Comparison of ENCODE assay signal across 12 cellular contexts in genomic region chr16:88779406-88780099, GRCh38. TPM values are rescaled to one million over a fixed set of nuclear protein-coding genes. Genes with fewer than 3 reads are reported as not detected.
DNase-seq lines count a peak whose midpoint lies in the region; ATAC-seq and TF ChIP-seq lines count a peak whose summit lies in the region.
"Had no signal": no experiment of that assay in that cellular context is flagged by ENCODE, and none has a peak within 500 bp of the region (broad histone marks: within the 10 kb centered on the region; RNA-seq: fewer than 3 reads in every experiment).

No MANE protein-coding gene starts in this region.

- TF ChIP-seq EP300 in sigmoid colon (IDR thresholded peaks at IDR 0.05): no peak

- H3K4me1 ChIP-seq in esophagus squamous epithelium: peaks cover 53 to 86% (median 67%) of the 10 kb centered on the region in 3 donors
- H3K4me1 ChIP-seq in sigmoid colon: peaks cover 0 to 96% (median 94%) of the 10 kb centered on the region in 4 donors

- TF ChIP-seq CTCF in esophagus squamous epithelium (IDR thresholded peaks at IDR 0.05): no peak
- no peak for TF ChIP-seq CTCF in sigmoid colon (IDR thresholded peaks at IDR 0.05)

- intact Hi-C loops in esophagus squamous epithelium (cut with DNase I) (no loop called here), sigmoid colon (cut with DNase I) (loop anchor here (10.0 kb wide), 1 partner anchor 925 kb away; no protein-coding TSS in a partner anchor)

- WGBS in esophagus squamous epithelium, 2 donors: 55 to 80% methylated on average over 3 to 5 of the region's 32 CpGs
- WGBS in sigmoid colon, 2 donors: 66 to 81% methylated on average over 32 of the region's 32 CpGs

- peak overlapping the region; percentile 79; the same call in 1 of the 2 replicates for H3K27ac ChIP-seq in SK-N-MC
- peak overlapping the region; percentile 29 to 98 (median 94) for H3K27ac ChIP-seq in esophagus squamous epithelium
- H3K27ac ChIP-seq in sigmoid colon: peak overlapping the region; percentile 89 to 100 (median 96)

- H3K36me3 ChIP-seq in SK-N-MC (ENCODE audit: insufficient read depth, low read length): no peaks in the 10 kb centered on the region
- H3K36me3 ChIP-seq in esophagus squamous epithelium: peaks cover 0 to 21% (median 0%) of the 10 kb centered on the region in 3 donors
- H3K36me3 ChIP-seq in sigmoid colon: no peaks in the 10 kb centered on the region

- no peak for TF ChIP-seq POLR2A in esophagus squamous epithelium (IDR thresholded peaks at IDR 0.05)
- TF ChIP-seq POLR2A in sigmoid colon (IDR thresholded peaks at IDR 0.05): no peak

- DNase-seq in D341Med (ENCODE audit: low spot score) (peak; percentile 58), SK-N-MC (ENCODE audit: low read depth, low spot score) (no peak), esophagus squamous epithelium (lab: John Stamatoyannopoulos, UW) (no peak), sigmoid colon (peak; percentile 86), AG08395 (ENCODE audit: low spot score) (no peak)
- DNase-seq: activated naive CD4-positive, alpha-beta T cell treated with anti-CD3 and anti-CD28 coated beads, Interleukin-2, amount 50 U/mL, for 16 hours; DMS153; effector CD4-positive, alpha-beta T cell; RPMI8226 had no signal

- H3K4me3 ChIP-seq in SK-N-MC: peak overlapping the region; percentile 64; the same call in 1 of the 2 replicates
- H3K4me3 ChIP-seq in esophagus squamous epithelium: peak overlapping the region in 1 of 4 donors; percentile 16
- peak overlapping the region in 3 of 4 donors; percentile 4 to 28 (median 21) for H3K4me3 ChIP-seq in sigmoid colon
- H3K4me3 ChIP-seq: mucosa of descending colon had no signal

- H3K9ac ChIP-seq in SK-N-MC (ENCODE audit: insufficient read length): no peak overlapping the region

- ATAC-seq in GM18909 (IDR thresholded peaks at IDR 0.05; ENCODE audit: poor library complexity, unreplicated experiment): no peak
- ATAC-seq in HG03196 (IDR thresholded peaks at IDR 0.05; ENCODE audit: unreplicated experiment): no peak
- ATAC-seq: mucosa of descending colon had no signal

- H3K27me3 ChIP-seq in esophagus squamous epithelium: no peaks in the 10 kb centered on the region
- no peaks in the 10 kb centered on the region for H3K27me3 ChIP-seq in sigmoid colon

- H3K9me3 ChIP-seq in SK-N-MC (ENCODE audit: low read depth, low read length): no peaks in the 10 kb centered on the region
- H3K9me3 ChIP-seq in esophagus squamous epithelium: no peaks in the 10 kb centered on the region
- no peaks in the 10 kb centered on the region for H3K9me3 ChIP-seq in sigmoid colon
- H3K9me3 ChIP-seq: mucosa of descending colon had no signal

RNA-seq across cellular contexts. Expression of gene PIEZO1, which starts 5.5 kb away (rescaled TPM):
- total RNA-seq in esophagus squamous epithelium (100 to 1,000 TPM in 2 of 4 donors, 10 to 100 TPM in 2; 46.0 to 131 (median 103) TPM), sigmoid colon (100 to 1,000 TPM in 3 of 4 donors, 10 to 100 TPM in 1; 97.4 to 242 (median 158) TPM)
- polyA plus RNA-seq in sigmoid colon: 100 to 1,000 TPM in 1 of 3 donors, 10 to 100 TPM in 2; 18.0 to 169 (median 29.4) TPM

RNA-seq across cellular contexts. Expression of gene CDT1, which starts 24.0 kb away (rescaled TPM):
- total RNA-seq in esophagus squamous epithelium (10 to 100 TPM in 3 of 4 donors, 1 to 10 TPM in 1; 7.7 to 20.7 (median 11.2) TPM), sigmoid colon (1 to 10 TPM in 1 of 4 donors, under 1 TPM in 2, not detected in 1; 0.71 to 3.0 (median 0.81) TPM)
- polyA plus RNA-seq in sigmoid colon: 10 to 100 TPM in 1 of 3 donors, 1 to 10 TPM in 2; 3.6 to 17.4 (median 6.9) TPM

RNA-seq across cellular contexts. Expression of gene APRT, which starts 32.2 kb away (rescaled TPM):
- total RNA-seq in esophagus squamous epithelium (100 to 1,000 TPM; 186 to 314 (median 250) TPM), sigmoid colon (10 to 100 TPM; 56.6 to 78.3 (median 62.5) TPM)
- 100 to 1,000 TPM; 245 to 329 (median 294) TPM for polyA plus RNA-seq in sigmoid colon

Comparison
In these comparisons a context has a peak if more than half of its experiments do, and no peak if none do; other contexts are left out.
1. DNase-seq: peak in D341Med (single experiment) and sigmoid colon (single experiment); none in SK-N-MC (single experiment), esophagus squamous epithelium (single experiment) and AG08395 (single experiment).
2. Peak in every context shown above with its lines, with median percentiles within 50 percentile points of each other: H3K27ac ChIP-seq.